9 cellular contexts compared by ENCODE assay signal in the genomic region with DNA sequence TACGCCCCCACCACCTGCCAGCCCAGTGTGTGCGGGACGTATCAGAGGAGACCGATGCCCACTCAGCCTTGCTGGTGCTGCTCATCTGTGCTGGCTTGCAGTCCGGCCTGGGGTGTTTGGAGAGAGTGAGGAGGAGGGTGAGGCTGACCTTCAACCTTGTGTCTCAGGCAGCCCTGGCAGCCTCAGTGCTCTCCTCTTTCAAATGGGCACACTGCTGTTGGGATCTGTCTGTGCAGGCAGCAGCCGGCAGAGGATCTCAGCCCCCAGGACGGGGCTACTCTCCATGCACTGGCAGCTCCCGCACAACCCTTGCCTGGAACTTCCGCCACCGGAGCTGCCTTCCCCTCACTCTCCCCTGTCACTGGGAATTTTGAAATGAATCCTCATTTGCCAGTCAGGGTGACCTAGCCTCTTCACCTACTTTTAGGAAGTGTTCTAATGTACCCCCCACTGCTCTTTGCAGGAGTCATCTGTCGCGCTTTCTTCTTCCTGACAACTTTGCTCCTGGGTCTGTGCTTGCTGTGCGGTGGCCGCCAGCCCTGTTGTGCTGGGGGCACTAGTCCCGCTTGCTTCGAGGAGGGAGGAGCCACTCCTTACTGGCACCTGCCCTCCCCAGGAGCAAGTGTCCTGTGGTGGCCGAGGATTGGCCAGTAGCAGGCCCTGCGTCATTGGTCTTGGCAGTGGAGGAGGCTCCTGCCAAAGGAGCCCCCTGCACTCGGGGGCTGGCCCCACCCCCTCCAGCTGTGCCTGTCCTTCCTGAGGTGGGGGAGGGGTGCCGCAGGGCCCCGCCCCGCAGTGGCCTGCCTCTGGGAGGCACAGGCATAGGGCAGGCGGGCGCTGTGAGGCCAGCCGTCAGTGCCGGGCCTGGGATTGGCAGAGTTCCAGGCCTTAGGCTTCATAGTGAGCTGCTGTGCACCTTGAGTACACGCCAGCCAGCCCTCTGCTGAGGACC. TPM values are rescaled to one million over a fixed set of nuclear protein-coding genes. Genes with fewer than 3 reads are reported as not detected.
DNase-seq lines count a peak whose midpoint lies in the region; ATAC-seq and TF ChIP-seq lines count a peak whose summit lies in the region.
"Had no signal": no experiment of that assay in that cellular context is flagged by ENCODE, and none has a peak within 500 bp of the region (broad histone marks: within the 10 kb centered on the region; RNA-seq: fewer than 3 reads in every experiment).

No MANE protein-coding gene starts in this region.

- TF ChIP-seq CTCF in WTC11 (IDR thresholded peaks at IDR 0.05) (no peak), fibroblast of lung (conservative IDR thresholded peaks at IDR 0.05 in 1 of 2, IDR thresholded peaks at IDR 0.05 in 1 of 2; ENCODE audit: low read depth in 1 of 2, low read length in 2 of 2) (no peak)

- peak overlapping the region; percentile 63 for H3K4me3 Mint-ChIP-seq in WTC11
- peak overlapping the region; percentile 82 for H3K4me3 Mint-ChIP-seq in natural killer cell treated with Interleukin-12 subunit alpha and Interleukin-12 subunit beta and Interleukin-15 and Interleukin-18, amount 100 ng/mL, for 72 hours

- POLR2A ChIA-PET in WTC11 (lab: Charles Lee) = interaction anchor here (0.6 to 1.1 kb wide), 3 partner anchors 57 to 1107 kb away, joined by 3 to 5 read pairs (median 3); a partner anchor contains a TSS

- peaks cover 73% of the 10 kb centered on the region for H3K4me1 Mint-ChIP-seq in WTC11
- H3K4me1 Mint-ChIP-seq in natural killer cell treated with Interleukin-12 subunit alpha and Interleukin-12 subunit beta and Interleukin-15 and Interleukin-18, amount 100 ng/mL, for 72 hours (ENCODE audit: low read depth in 2 of 2) = peaks cover 83 to 84% of the 10 kb centered on the region in 2 donors

- no peaks in the 10 kb centered on the region for H3K27me3 Mint-ChIP-seq in WTC11 (ENCODE audit: low read depth)
- H3K27me3 Mint-ChIP-seq in natural killer cell treated with Interleukin-12 subunit alpha and Interleukin-12 subunit beta and Interleukin-15 and Interleukin-18, amount 100 ng/mL, for 72 hours = no peaks in the 10 kb centered on the region

- H3K9ac ChIP-seq in fibroblast of lung (ENCODE audit: insufficient read depth, low read length) = no peak overlapping the region

- H3K79me2 ChIP-seq in fibroblast of lung (ENCODE audit: control insufficient read depth, insufficient read depth, low read length) = peaks cover 79% of the 10 kb centered on the region

- H3K36me3 Mint-ChIP-seq in WTC11 = peaks cover 21% of the 10 kb centered on the region
- peaks cover 18% of the 10 kb centered on the region for H3K36me3 Mint-ChIP-seq in natural killer cell treated with Interleukin-12 subunit alpha and Interleukin-12 subunit beta and Interleukin-15 and Interleukin-18, amount 100 ng/mL, for 72 hours

- no peak overlapping the region for H3K4me3 ChIP-seq in fibroblast of lung (replicated peaks in 1 of 4; ENCODE audit: control extremely low read depth in 1 of 4, insufficient read depth in 1 of 4, low read depth in 3 of 4, low read length in 4 of 4)

- H3K9me3 Mint-ChIP-seq in WTC11 = peaks cover 11% of the 10 kb centered on the region
- H3K9me3 Mint-ChIP-seq in natural killer cell treated with Interleukin-12 subunit alpha and Interleukin-12 subunit beta and Interleukin-15 and Interleukin-18, amount 100 ng/mL, for 72 hours = no peaks in the 10 kb centered on the region

- peak overlapping the region; percentile 74 for H3K4me2 ChIP-seq in fibroblast of lung (ENCODE audit: extremely low read depth, insufficient read depth, low read length)

- peaks cover 62% of the 10 kb centered on the region for H3K4me1 ChIP-seq in fibroblast of lung (ENCODE audit: control insufficient read depth, extremely low read depth, insufficient read depth, low read length)

- H3K27me3 ChIP-seq in fibroblast of lung (ENCODE audit: control insufficient read depth, insufficient read depth, low read length) = no peaks in the 10 kb centered on the region

- H3K27ac ChIP-seq in fibroblast of lung (ENCODE audit: insufficient read depth, low read length) = peak overlapping the region; percentile 90

- peaks cover 11% of the 10 kb centered on the region for H3K36me3 ChIP-seq in fibroblast of lung (ENCODE audit: control insufficient read depth, insufficient read depth, low read length)

- CTCF ChIA-PET in WTC11 (lab: Charles Lee) = interaction anchor here (0.6 to 2.5 kb wide), 9 partner anchors 10 to 231 kb away, joined by 3 to 13 read pairs (median 3); no protein-coding TSS in a partner anchor

- no peaks in the 10 kb centered on the region for H3K9me3 ChIP-seq in fibroblast of lung (ENCODE audit: control insufficient read depth, insufficient read depth, low read depth, low read length)

- no peak overlapping the region for H2AFZ ChIP-seq in fibroblast of lung (ENCODE audit: low read length)

- peak; percentile 42 for DNase-seq in activated CD4-positive, alpha-beta T cell treated with anti-CD3 and anti-CD28 coated beads for 48 hours
- no peak for DNase-seq in activated CD4-positive, alpha-beta T cell treated with anti-CD3 and anti-CD28 coated beads for 4 hours
- DNase-seq in WTC11 (ENCODE audit: low spot score) (peak; percentile 90), fibroblast of lung (ENCODE audit: low read depth in 2 of 2) (peak; percentile 44 to 70), UCSD-AML1 (lab: John Stamatoyannopoulos, UW; ENCODE audit: unreplicated experiment) (no peak)
- peak; percentile 64 for DNase-seq in natural killer cell treated with Interleukin-12 subunit alpha and Interleukin-12 subunit beta and Interleukin-15 and Interleukin-18, amount 100 ng/mL, for 72 hours (ENCODE audit: low spot score)
- DNase-seq in activated effector memory CD4-positive, alpha-beta T cell treated with Interleukin-2 at 50 U/mL for 16 hours = no peak
- DNase-seq: DND-41 had no signal

- no peaks in the 10 kb centered on the region for H4K20me1 ChIP-seq in fibroblast of lung (ENCODE audit: control insufficient read depth, extremely low read depth, insufficient read depth, low read length)

- ATAC-seq in WTC11 = peak; percentile 82
- peak in 1 of 2 donors; percentile 1 for ATAC-seq in natural killer cell treated with Interleukin-12 subunit alpha and Interleukin-12 subunit beta and Interleukin-15 and Interleukin-18, amount 100 ng/mL, for 72 hours
- no peak for ATAC-seq in GM19351 (IDR thresholded peaks at IDR 0.05; ENCODE audit: unreplicated experiment)

- peak overlapping the region; percentile 98 for H3K27ac Mint-ChIP-seq in WTC11
- H3K27ac Mint-ChIP-seq in natural killer cell treated with Interleukin-12 subunit alpha and Interleukin-12 subunit beta and Interleukin-15 and Interleukin-18, amount 100 ng/mL, for 72 hours = peak overlapping the region; percentile 88 to 97

TF ChIP-seq in WTC11, 78 proteins besides CTCF, POLR2A, EP300 and RAD21 (continues in another document):
- TF ChIP-seq, protein P1, sequence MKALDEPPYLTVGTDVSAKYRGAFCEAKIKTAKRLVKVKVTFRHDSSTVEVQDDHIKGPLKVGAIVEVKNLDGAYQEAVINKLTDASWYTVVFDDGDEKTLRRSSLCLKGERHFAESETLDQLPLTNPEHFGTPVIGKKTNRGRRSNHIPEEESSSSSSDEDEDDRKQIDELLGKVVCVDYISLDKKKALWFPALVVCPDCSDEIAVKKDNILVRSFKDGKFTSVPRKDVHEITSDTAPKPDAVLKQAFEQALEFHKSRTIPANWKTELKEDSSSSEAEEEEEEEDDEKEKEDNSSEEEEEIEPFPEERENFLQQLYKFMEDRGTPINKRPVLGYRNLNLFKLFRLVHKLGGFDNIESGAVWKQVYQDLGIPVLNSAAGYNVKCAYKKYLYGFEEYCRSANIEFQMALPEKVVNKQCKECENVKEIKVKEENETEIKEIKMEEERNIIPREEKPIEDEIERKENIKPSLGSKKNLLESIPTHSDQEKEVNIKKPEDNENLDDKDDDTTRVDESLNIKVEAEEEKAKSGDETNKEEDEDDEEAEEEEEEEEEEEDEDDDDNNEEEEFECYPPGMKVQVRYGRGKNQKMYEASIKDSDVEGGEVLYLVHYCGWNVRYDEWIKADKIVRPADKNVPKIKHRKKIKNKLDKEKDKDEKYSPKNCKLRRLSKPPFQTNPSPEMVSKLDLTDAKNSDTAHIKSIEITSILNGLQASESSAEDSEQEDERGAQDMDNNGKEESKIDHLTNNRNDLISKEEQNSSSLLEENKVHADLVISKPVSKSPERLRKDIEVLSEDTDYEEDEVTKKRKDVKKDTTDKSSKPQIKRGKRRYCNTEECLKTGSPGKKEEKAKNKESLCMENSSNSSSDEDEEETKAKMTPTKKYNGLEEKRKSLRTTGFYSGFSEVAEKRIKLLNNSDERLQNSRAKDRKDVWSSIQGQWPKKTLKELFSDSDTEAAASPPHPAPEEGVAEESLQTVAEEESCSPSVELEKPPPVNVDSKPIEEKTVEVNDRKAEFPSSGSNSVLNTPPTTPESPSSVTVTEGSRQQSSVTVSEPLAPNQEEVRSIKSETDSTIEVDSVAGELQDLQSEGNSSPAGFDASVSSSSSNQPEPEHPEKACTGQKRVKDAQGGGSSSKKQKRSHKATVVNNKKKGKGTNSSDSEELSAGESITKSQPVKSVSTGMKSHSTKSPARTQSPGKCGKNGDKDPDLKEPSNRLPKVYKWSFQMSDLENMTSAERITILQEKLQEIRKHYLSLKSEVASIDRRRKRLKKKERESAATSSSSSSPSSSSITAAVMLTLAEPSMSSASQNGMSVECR (CRISPR knock-in tag; IDR thresholded peaks at IDR 0.05; ENCODE audit: borderline replicate concordance) = peak; percentile 65; the same call in 1 of the 2 replicates

RNA-seq across cellular contexts. Expression of a gene that starts 53.4 kb away (rescaled TPM):
- 4.7 to 7.8 TPM (median 7.7 TPM) in 3 replicates for total RNA-seq in WTC11 (2021)
- 3.1 and 5.8 TPM in 2 replicates for total RNA-seq in fibroblast of lung
- polyA plus RNA-seq in fibroblast of lung = 0.32 and 0.47 TPM in 2 replicates
- 0.92 and 0.96 TPM in 2 replicates for polyA plus RNA-seq in fibroblast of lung (2012)
- 0.27 TPM in 1 of 2 replicates, not detected in the other for polyA minus RNA-seq in fibroblast of lung (ENCODE audit: low replicate concordance)
- total RNA-seq in natural killer cell treated with Interleukin-12 subunit alpha and Interleukin-12 subunit beta and Interleukin-15 and Interleukin-18, amount 100 ng/mL, for 72 hours = 1 to 10 TPM; 1.9 to 2.6 TPM

RNA-seq across cellular contexts. Expression of a gene that starts 54.1 kb away (rescaled TPM):
- total RNA-seq in WTC11 (2021) (519 to 568 TPM (median 552 TPM) in 3 replicates), fibroblast of lung (215 and 221 TPM in 2 replicates)
- polyA plus RNA-seq in fibroblast of lung = 306 and 472 TPM in 2 replicates
- polyA plus RNA-seq in fibroblast of lung (2012) = 534 and 556 TPM in 2 replicates
- polyA minus RNA-seq in fibroblast of lung (ENCODE audit: low replicate concordance) = 197 and 217 TPM in 2 replicates
- 100 to 1,000 TPM; 261 to 310 TPM for total RNA-seq in natural killer cell treated with Interleukin-12 subunit alpha and Interleukin-12 subunit beta and Interleukin-15 and Interleukin-18, amount 100 ng/mL, for 72 hours

RNA-seq across cellular contexts. Expression of a gene that starts 56.5 kb away (rescaled TPM):
- total RNA-seq in WTC11 (2021) (186 to 209 TPM (median 189 TPM) in 3 replicates), fibroblast of lung (28.8 and 31.7 TPM in 2 replicates)
- polyA plus RNA-seq in fibroblast of lung = 63.5 and 77.2 TPM in 2 replicates
- 53.2 and 57.9 TPM in 2 replicates for polyA plus RNA-seq in fibroblast of lung (2012)
- polyA minus RNA-seq in fibroblast of lung (ENCODE audit: low replicate concordance) = 21.8 and 31.1 TPM in 2 replicates
- total RNA-seq in natural killer cell treated with Interleukin-12 subunit alpha and Interleukin-12 subunit beta and Interleukin-15 and Interleukin-18, amount 100 ng/mL, for 72 hours = 100 to 1,000 TPM; 171 to 224 TPM

Comparison
In these comparisons a context has a peak if more than half of its experiments do, and no peak if none do; other contexts are left out.
1. DNase-seq: peak in activated CD4-positive, alpha-beta T cell treated with anti-CD3 and anti-CD28 coated beads for 48 hours (single experiment), WTC11 (single experiment), fibroblast of lung (2 of 2) and natural killer cell treated with Interleukin-12 subunit alpha and Interleukin-12 subunit beta and Interleukin-15 and Interleukin-18, amount 100 ng/mL, for 72 hours (single experiment); none in activated CD4-positive, alpha-beta T cell treated with anti-CD3 and anti-CD28 coated beads for 4 hours (0 of 2), UCSD-AML1 (single experiment) and activated effector memory CD4-positive, alpha-beta T cell treated with Interleukin-2 at 50 U/mL for 16 hours (single experiment).